ENCODE assay signal across 15 cellular contexts in genomic region chr10:93475227-93475626, GRCh38. TPM values are rescaled to one million over a fixed set of nuclear protein-coding genes. Genes with fewer than 3 reads are reported as not detected.
DNase-seq lines count a peak whose midpoint lies in the region; ATAC-seq and TF ChIP-seq lines count a peak whose summit lies in the region.
"Had no signal": no experiment of that assay in that cellular context is flagged by ENCODE, and none has a peak within 500 bp of the region (broad histone marks: within the 10 kb centered on the region; RNA-seq: fewer than 3 reads in every experiment).

No MANE protein-coding gene starts in this region.

- H3K36me3 Mint-ChIP-seq in activated CD4-positive, alpha-beta memory T cell treated with anti-CD3 and anti-CD28 coated beads for 36 hours = peaks cover 8% of the 10 kb centered on the region

- POLR2A ChIA-PET in activated CD4-positive, alpha-beta memory T cell treated with anti-CD3 and anti-CD28 coated beads for 36 hours (lab: Charles Lee) = interaction anchor here (0.6 to 1.1 kb wide), 3 partner anchors 45 to 62 kb away, joined by 3 to 4 read pairs (median 4); no protein-coding TSS in a partner anchor

- no peak overlapping the region for H3K4me3 Mint-ChIP-seq in activated CD4-positive, alpha-beta memory T cell treated with anti-CD3 and anti-CD28 coated beads for 36 hours

- H3K9me3 Mint-ChIP-seq in activated CD4-positive, alpha-beta memory T cell treated with anti-CD3 and anti-CD28 coated beads for 36 hours = peaks cover 2% of the 10 kb centered on the region

- ATAC-seq in left lung = peak; percentile 50

- TF ChIP-seq CTCF in left lung (IDR thresholded peaks at IDR 0.05) = no peak

- no peaks in the 10 kb centered on the region for H3K36me3 ChIP-seq in HUES48 (ENCODE audit: control insufficient read depth, insufficient read depth, low read length)
- peaks cover 17% of the 10 kb centered on the region for H3K36me3 ChIP-seq in adipocyte (ENCODE audit: control insufficient read depth, insufficient read depth, low read length, severe bottlenecking)
- peaks cover 0 to 5% of the 10 kb centered on the region in 2 donors for H3K36me3 ChIP-seq in left lung
- H3K36me3 ChIP-seq in stomach smooth muscle (ENCODE audit: control insufficient read depth in 2 of 2, insufficient read depth in 2 of 2, low read length in 2 of 2) = peaks cover 0 to 4% of the 10 kb centered on the region in 2 donors
- H3K36me3 ChIP-seq: neutrophil had no signal

- peaks cover 20% of the 10 kb centered on the region for H3K4me1 Mint-ChIP-seq in activated CD4-positive, alpha-beta memory T cell treated with anti-CD3 and anti-CD28 coated beads for 36 hours (ENCODE audit: low read depth)

- CTCF ChIA-PET in activated CD4-positive, alpha-beta memory T cell treated with anti-CD3 and anti-CD28 coated beads for 36 hours (lab: Charles Lee) = interaction anchor here (1.1 to 2.9 kb wide), 2 partner anchors 37 to 99 kb away, joined by 3 to 20 read pairs; no protein-coding TSS in a partner anchor

- no peak overlapping the region for H3K27ac Mint-ChIP-seq in activated CD4-positive, alpha-beta memory T cell treated with anti-CD3 and anti-CD28 coated beads for 36 hours

- intact Hi-C loops in left lung (cut with DNase I) = no loop called here
- intact Hi-C loops in activated CD4-positive, alpha-beta memory T cell treated with anti-CD3 and anti-CD28 coated beads for 36 hours (cut with micrococcal nuclease) = no loop called here

- no peaks in the 10 kb centered on the region for H3K27me3 Mint-ChIP-seq in activated CD4-positive, alpha-beta memory T cell treated with anti-CD3 and anti-CD28 coated beads for 36 hours

- H3K27me3 ChIP-seq in HUES48 (ENCODE audit: control insufficient read depth, insufficient read depth, low read length) (no peaks in the 10 kb centered on the region), adipocyte (replicated peaks; ENCODE audit: control insufficient read depth, insufficient read depth, low read length) (no peaks in the 10 kb centered on the region), left lung (no peaks in the 10 kb centered on the region), stomach smooth muscle (ENCODE audit: control insufficient read depth in 1 of 2, insufficient read depth in 2 of 2, low read length in 2 of 2) (no peaks in the 10 kb centered on the region)

- DNase-seq in adipocyte (ENCODE audit: low read depth) = no peak
- no peak for DNase-seq in left lung
- DNase-seq in HK-2 (ENCODE audit: unreplicated experiment) = no peak
- DNase-seq in activated CD4-positive, alpha-beta memory T cell treated with anti-CD3 and anti-CD28 coated beads for 36 hours = no peak
- no peak for DNase-seq in activated CD8-positive, alpha-beta memory T cell treated with anti-CD3 and anti-CD28 coated beads, Interleukin-2, amount 50 U/mL, for 48 hours
- DNase-seq: anterior cingulate cortex; cortex of kidney; NCI-H2171; stimulated activated naive CD4-positive, alpha-beta T cell treated with Interleukin-2 at 50 U/mL for 16 hours had no signal

- H3K4me1 ChIP-seq in HUES48 (ENCODE audit: control insufficient read depth, insufficient read depth, low read length) (peaks cover 17% of the 10 kb centered on the region), adipocyte (ENCODE audit: control insufficient read depth, insufficient read depth, low read length) (peaks cover 64% of the 10 kb centered on the region), left lung (peaks cover 18 to 77% of the 10 kb centered on the region in 2 donors), stomach smooth muscle (ENCODE audit: control insufficient read depth, insufficient read depth, low read length) (peaks cover 24% of the 10 kb centered on the region)

- no peak overlapping the region for H3K9ac ChIP-seq in HUES48 (ENCODE audit: low read depth, low read length)
- H3K9ac ChIP-seq in adipocyte (ENCODE audit: low read length) = peak overlapping the region; percentile 21
- no peak overlapping the region for H3K9ac ChIP-seq in stomach smooth muscle (ENCODE audit: low read length in 2 of 2)

- no peak overlapping the region for H3K4me3 ChIP-seq in HUES48 (ENCODE audit: low read depth, low read length)
- H3K4me3 ChIP-seq in adipocyte (ENCODE audit: low read length) = no peak overlapping the region
- H3K4me3 ChIP-seq in left lung = no peak overlapping the region
- H3K4me3 ChIP-seq in stomach smooth muscle (ENCODE audit: low read length in 2 of 2) = no peak overlapping the region
- H3K4me3 ChIP-seq: lung, SK-N-MC had no signal

- H3K9me3 ChIP-seq in HUES48 (ENCODE audit: control insufficient read depth, insufficient read depth, low read length) (no peaks in the 10 kb centered on the region), adipocyte (ENCODE audit: control insufficient read depth, low read length) (no peaks in the 10 kb centered on the region), left lung (no peaks in the 10 kb centered on the region), stomach smooth muscle (ENCODE audit: control insufficient read depth in 2 of 2, low read length in 2 of 2) (no peaks in the 10 kb centered on the region)
- H3K9me3 ChIP-seq: neutrophil had no signal

- H3K27ac ChIP-seq in HUES48 (ENCODE audit: low read depth, low read length) (peak overlapping the region; percentile 20), left lung (peak overlapping the region; percentile 53 to 54), stomach smooth muscle (ENCODE audit: low read length) (peak overlapping the region; percentile 1)
- H3K27ac ChIP-seq: C4-2B, neutrophil, SK-N-MC had no signal

RNA-seq across cellular contexts. Expression of gene MYOF, which starts 6.9 kb away (rescaled TPM):
- total RNA-seq in left lung = 100 to 1,000 TPM; 241 to 295 TPM
- 10 to 100 TPM; 49.3 to 49.7 TPM for total RNA-seq in activated CD4-positive, alpha-beta memory T cell treated with anti-CD3 and anti-CD28 coated beads for 36 hours

RNA-seq across cellular contexts. Expression of gene CEP55, which starts 21.2 kb away (rescaled TPM):
- total RNA-seq in left lung = 1 to 10 TPM; 3.4 to 9.5 TPM
- total RNA-seq in activated CD4-positive, alpha-beta memory T cell treated with anti-CD3 and anti-CD28 coated beads for 36 hours = 10 to 100 TPM; 88.0 to 91.3 TPM

Comparison
In these comparisons a context has a peak if more than half of its experiments do, and no peak if none do; other contexts are left out.
1. H3K27ac ChIP-seq: peak in every context shown above with its lines; median percentile 54 in left lung; 20 in HUES48; 1 in stomach smooth muscle.
2. RNA of gene MYOF, which starts 6.9 kb away (total RNA-seq): 241 to 295 TPM in left lung; 49.3 to 49.7 TPM in activated CD4-positive, alpha-beta memory T cell treated with anti-CD3 and anti-CD28 coated beads for 36 hours; every median in the first group is over 4 times any median in the second.
3. RNA of gene CEP55, which starts 21.2 kb away (total RNA-seq): 88.0 to 91.3 TPM in activated CD4-positive, alpha-beta memory T cell treated with anti-CD3 and anti-CD28 coated beads for 36 hours; 3.4 to 9.5 TPM in left lung; every median in the first group is over 4 times any median in the second.